1 cellular context compared by ENCODE assay signal in genomic region chr4:56843421-56843899, GRCh38.
TF ChIP-seq lines count a peak whose summit lies in the region.

No MANE protein-coding gene starts in this region.

TF ChIP-seq in K562, 482 proteins besides CTCF, POLR2A, EP300 and RAD21:
- TF ChIP-seq ARID3A (IDR thresholded peaks at IDR 0.05; ENCODE audit: borderline replicate concordance, low read depth, low read length) (no peak), MTA2 (IDR thresholded peaks at IDR 0.05; ENCODE audit: low read depth) (no peak), ZNF77 (CRISPR knock-in tag; IDR thresholded peaks at IDR 0.05) (no peak), NFIC (IDR thresholded peaks at IDR 0.05) (peak; percentile 69), ZNF778 (CRISPR knock-in tag; IDR thresholded peaks at IDR 0.05) (no peak), CC2D1A (IDR thresholded peaks at IDR 0.05) (no peak), ZBTB33 (CRISPR knock-in tag; IDR thresholded peaks at IDR 0.05) (0 out of 2 replicates have a peak, but pooled peaks have one; percentile 21), CHD1 (IDR thresholded peaks at IDR 0.05; ENCODE audit: low read length) (no peak)
TF ChIP-seq in K562: peak in this region for 2.
